In genomic region chr22:42699281-42699681, GRCh38 we compare ENCODE assay signal across 1 cellular context.
TF ChIP-seq lines count a peak whose summit lies in the region.

No MANE protein-coding gene starts in this region.

TF ChIP-seq in IMR-90, 13 proteins besides CTCF, POLR2A, EP300 and RAD21:
- TF ChIP-seq RCOR1 (IDR thresholded peaks at IDR 0.05; ENCODE audit: insufficient replicate concordance, low read length) (no peak), RFX5 (IDR thresholded peaks at IDR 0.05; ENCODE audit: low read depth, low read length) (no peak), ELK1 (IDR thresholded peaks at IDR 0.05; ENCODE audit: borderline replicate concordance, low read depth, low read length) (no peak), CEBPB (IDR thresholded peaks at IDR 0.05; ENCODE audit: low read depth, low read length) (no peak), BHLHE40 (IDR thresholded peaks at IDR 0.05; ENCODE audit: low read depth, low read length) (no peak), CHD1 (IDR thresholded peaks at IDR 0.05; ENCODE audit: low read depth, low read length) (no peak), MAFK (IDR thresholded peaks at IDR 0.05; ENCODE audit: low read depth, low read length) (no peak), MXI1 (IDR thresholded peaks at IDR 0.05; ENCODE audit: borderline replicate concordance, low read depth, low read length) (no peak), MAZ (IDR thresholded peaks at IDR 0.05; ENCODE audit: borderline replicate concordance, low read depth, low read length) (no peak)
- TF ChIP-seq, protein P1, sequence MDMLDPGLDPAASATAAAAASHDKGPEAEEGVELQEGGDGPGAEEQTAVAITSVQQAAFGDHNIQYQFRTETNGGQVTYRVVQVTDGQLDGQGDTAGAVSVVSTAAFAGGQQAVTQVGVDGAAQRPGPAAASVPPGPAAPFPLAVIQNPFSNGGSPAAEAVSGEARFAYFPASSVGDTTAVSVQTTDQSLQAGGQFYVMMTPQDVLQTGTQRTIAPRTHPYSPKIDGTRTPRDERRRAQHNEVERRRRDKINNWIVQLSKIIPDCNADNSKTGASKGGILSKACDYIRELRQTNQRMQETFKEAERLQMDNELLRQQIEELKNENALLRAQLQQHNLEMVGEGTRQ (IDR thresholded peaks at IDR 0.05; ENCODE audit: low read depth, low read length), result no peak
TF ChIP-seq in IMR-90: peak in this region for 0.
